2 cellular contexts compared by ENCODE assay signal in the genomic region with DNA sequence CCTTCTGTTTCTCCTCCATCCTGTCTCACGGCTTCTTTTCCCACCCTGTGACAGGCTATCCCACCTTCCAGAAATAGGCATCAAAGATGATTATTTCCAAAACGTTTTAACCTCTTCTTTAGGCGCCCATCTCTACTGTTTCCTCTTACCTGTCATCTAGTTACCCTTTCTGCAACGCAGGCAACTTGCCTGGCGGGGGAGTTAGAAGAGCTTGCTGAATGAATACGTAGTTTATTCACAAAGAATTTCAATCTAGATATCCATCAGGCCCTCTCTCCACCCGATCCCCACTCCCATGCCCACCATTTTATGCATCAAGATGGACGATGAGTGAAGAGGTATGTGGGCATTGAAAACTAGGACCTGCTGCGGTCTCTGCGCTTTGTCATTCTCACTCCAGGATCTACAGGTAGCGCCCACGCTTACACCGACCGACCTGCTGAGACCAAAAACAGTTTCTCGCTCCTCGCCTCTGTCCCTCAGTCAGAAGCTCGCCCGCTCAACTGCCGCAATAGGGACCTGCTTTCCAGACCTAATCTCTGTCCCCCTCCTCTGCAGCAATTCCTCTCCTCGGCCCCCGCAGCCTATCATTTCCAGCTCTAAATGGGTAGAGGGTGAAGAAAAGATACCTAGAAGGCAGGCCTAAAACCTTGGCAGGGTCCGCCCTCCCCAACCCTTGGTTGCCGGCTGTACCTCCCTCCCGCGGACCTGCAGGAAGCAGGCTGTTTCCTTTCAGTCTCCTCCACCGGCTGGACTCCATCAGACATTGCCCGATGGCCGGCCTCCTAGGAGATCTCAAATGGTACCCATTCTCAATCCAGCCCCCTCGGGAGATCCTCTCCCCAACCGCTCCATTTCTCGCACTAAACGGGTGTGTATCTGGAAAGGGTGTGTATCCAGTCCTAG.
TF ChIP-seq lines count a peak whose summit lies in the region.

No MANE protein-coding gene starts in this region.

TF ChIP-seq in GM12878, 131 proteins besides CTCF, POLR2A, EP300 and RAD21:
- TF ChIP-seq HDAC6 (IDR thresholded peaks at IDR 0.05; ENCODE audit: unreplicated experiment) (no peak), MEF2B (IDR thresholded peaks at IDR 0.05; ENCODE audit: partially characterized antibody, poor library complexity, severe bottlenecking) (no peak), BACH1 (IDR thresholded peaks at IDR 0.05; ENCODE audit: borderline replicate concordance) (no peak), YY1 (IDR thresholded peaks at IDR 0.05; ENCODE audit: low read depth, low read length) (peak; percentile 77)

TF ChIP-seq in liver, 16 proteins besides CTCF, POLR2A, EP300 and RAD21:
- TF ChIP-seq, protein P1, sequence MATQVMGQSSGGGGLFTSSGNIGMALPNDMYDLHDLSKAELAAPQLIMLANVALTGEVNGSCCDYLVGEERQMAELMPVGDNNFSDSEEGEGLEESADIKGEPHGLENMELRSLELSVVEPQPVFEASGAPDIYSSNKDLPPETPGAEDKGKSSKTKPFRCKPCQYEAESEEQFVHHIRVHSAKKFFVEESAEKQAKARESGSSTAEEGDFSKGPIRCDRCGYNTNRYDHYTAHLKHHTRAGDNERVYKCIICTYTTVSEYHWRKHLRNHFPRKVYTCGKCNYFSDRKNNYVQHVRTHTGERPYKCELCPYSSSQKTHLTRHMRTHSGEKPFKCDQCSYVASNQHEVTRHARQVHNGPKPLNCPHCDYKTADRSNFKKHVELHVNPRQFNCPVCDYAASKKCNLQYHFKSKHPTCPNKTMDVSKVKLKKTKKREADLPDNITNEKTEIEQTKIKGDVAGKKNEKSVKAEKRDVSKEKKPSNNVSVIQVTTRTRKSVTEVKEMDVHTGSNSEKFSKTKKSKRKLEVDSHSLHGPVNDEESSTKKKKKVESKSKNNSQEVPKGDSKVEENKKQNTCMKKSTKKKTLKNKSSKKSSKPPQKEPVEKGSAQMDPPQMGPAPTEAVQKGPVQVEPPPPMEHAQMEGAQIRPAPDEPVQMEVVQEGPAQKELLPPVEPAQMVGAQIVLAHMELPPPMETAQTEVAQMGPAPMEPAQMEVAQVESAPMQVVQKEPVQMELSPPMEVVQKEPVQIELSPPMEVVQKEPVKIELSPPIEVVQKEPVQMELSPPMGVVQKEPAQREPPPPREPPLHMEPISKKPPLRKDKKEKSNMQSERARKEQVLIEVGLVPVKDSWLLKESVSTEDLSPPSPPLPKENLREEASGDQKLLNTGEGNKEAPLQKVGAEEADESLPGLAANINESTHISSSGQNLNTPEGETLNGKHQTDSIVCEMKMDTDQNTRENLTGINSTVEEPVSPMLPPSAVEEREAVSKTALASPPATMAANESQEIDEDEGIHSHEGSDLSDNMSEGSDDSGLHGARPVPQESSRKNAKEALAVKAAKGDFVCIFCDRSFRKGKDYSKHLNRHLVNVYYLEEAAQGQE (IDR thresholded peaks at IDR 0.05), result no peak
- no peak for TF ChIP-seq EGR1 (IDR thresholded peaks at IDR 0.05; ENCODE audit: low read depth in 2 of 2)
- TF ChIP-seq, protein P2, sequence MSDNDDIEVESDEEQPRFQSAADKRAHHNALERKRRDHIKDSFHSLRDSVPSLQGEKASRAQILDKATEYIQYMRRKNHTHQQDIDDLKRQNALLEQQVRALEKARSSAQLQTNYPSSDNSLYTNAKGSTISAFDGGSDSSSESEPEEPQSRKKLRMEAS (IDR thresholded peaks at IDR 0.05), result no peak
- no peak for TF ChIP-seq SP1 (IDR thresholded peaks at IDR 0.05)
